8 cellular contexts compared by ENCODE assay signal in the genomic region with DNA sequence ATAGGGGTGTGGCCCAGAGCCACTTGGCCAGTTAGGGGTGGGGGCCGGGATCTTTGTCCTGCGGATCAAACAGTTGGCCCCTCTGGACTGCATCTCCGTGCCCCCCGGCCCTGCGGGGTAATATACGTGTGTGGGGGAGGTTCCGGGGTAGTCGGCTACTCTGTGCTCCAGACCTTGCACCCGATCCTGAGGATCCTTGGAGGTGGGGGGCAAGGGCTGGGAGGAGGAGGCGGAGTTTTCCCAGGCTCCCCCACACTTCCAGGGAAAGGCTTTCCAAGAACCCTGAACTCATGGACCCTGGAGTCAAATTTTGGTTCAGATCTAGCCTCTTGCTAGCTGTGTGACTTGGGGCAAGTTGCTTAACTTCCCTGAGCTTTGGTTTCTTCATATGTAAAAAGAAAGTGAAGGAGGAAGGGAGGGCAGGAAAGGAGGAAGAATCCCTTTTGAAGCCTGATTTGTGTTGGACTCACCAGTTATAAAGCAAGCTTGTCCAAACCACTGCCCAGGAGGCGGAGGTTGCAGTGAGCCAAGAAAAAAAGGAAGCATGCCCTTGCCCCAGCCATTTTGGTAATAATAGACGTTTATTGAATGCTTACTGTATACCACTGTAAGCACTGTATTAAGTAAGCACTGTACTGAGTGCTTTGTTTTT. TPM values are rescaled to one million over a fixed set of nuclear protein-coding genes. Genes with fewer than 3 reads are reported as not detected.
DNase-seq lines count a peak whose midpoint lies in the region; ATAC-seq, FAIRE-seq and TF ChIP-seq lines count a peak whose summit lies in the region.

No MANE protein-coding gene starts in this region.

- H3K4me1 ChIP-seq in breast epithelium (no peaks in the 10 kb centered on the region), HepG2 (ENCODE audit: insufficient read depth, low read length) (peaks cover 9% of the 10 kb centered on the region), tibial nerve (peaks cover 0 to 15% (median 7%) of the 10 kb centered on the region in 4 donors)

- H3K9me3 ChIP-seq in breast epithelium (no peaks in the 10 kb centered on the region), HepG2 (ENCODE audit: low read length) (no peaks in the 10 kb centered on the region), tibial nerve (no peaks in the 10 kb centered on the region)

- no peak for TF ChIP-seq RAD21 in HepG2 (CRISPR knock-in tag; IDR thresholded peaks at IDR 0.05)

- intact Hi-C loops in breast epithelium (cut with DNase I; ENCODE audit: low total_unique reads), result no loop called here
- intact Hi-C loops in HepG2 (cut with micrococcal nuclease; ENCODE audit: unreplicated experiment), result no loop called here

- no peak for TF ChIP-seq POLR2A in breast epithelium (IDR thresholded peaks at IDR 0.05)
- TF ChIP-seq POLR2A in HepG2 (IDR thresholded peaks at IDR 0.05; ENCODE audit: insufficient read depth in 1 of 2, low read depth in 2 of 2, low read length in 2 of 2), result no peak
- no peak for TF ChIP-seq POLR2A in tibial nerve (IDR thresholded peaks at IDR 0.05)

- no peak for TF ChIP-seq EP300 in HepG2 (IDR thresholded peaks at IDR 0.05; ENCODE audit: low read depth in 2 of 2, low read length in 2 of 2)
- TF ChIP-seq EP300 in HepG2 (CRISPR knock-in tag; IDR thresholded peaks at IDR 0.05; ENCODE audit: borderline replicate concordance), result no peak
- TF ChIP-seq EP300 in tibial nerve (IDR thresholded peaks at IDR 0.05), result no peak

- H2AFZ ChIP-seq in HepG2 (ENCODE audit: low read length), result no peak overlapping the region

- TF ChIP-seq CTCF in breast epithelium (IDR thresholded peaks at IDR 0.05), result no peak
- TF ChIP-seq CTCF in HepG2 (CRISPR knock-in tag; IDR thresholded peaks at IDR 0.05), result no peak
- no peak for TF ChIP-seq CTCF in tibial nerve (IDR thresholded peaks at IDR 0.05)

- H3K4me2 ChIP-seq in HepG2 (ENCODE audit: low read depth, low read length), result peak overlapping the region; percentile 85

- 30% methylated on average over 4 of the region's 12 CpGs for WGBS in HepG2 (ENCODE audit: low lambda C conversion rate)
- WGBS in tibial nerve, 2 donors, result 8% methylated on average over 10 to 11 of the region's 12 CpGs

- H3K27me3 ChIP-seq in breast epithelium (no peaks in the 10 kb centered on the region), HepG2 (ENCODE audit: control insufficient read depth in 1 of 2, insufficient read depth in 2 of 2, low read length in 2 of 2) (no peaks in the 10 kb centered on the region), tibial nerve (no peaks in the 10 kb centered on the region)

- DNase-seq in GF-D8 (lab: John Stamatoyannopoulos, UW) (peak; percentile 55), MV-4-11 (lab: John Stamatoyannopoulos, UW) (peak; percentile 98), breast epithelium (ENCODE audit: low spot score in 2 of 2) (no peak), HepG2 (ENCODE audit: low spot score) (no peak), tibial nerve (ENCODE audit: low spot score in 2 of 2) (no peak), NCI-H510A (lab: John Stamatoyannopoulos, UW) (no peak)
- DNase-seq in activated effector memory CD4-positive, alpha-beta T cell treated with Interleukin-2 at 50 U/mL for 16 hours, result no peak

- H3K79me2 ChIP-seq in HepG2 (ENCODE audit: insufficient read depth, low read length), result peaks cover 8% of the 10 kb centered on the region

- POLR2A ChIA-PET in HepG2 (lab: Yijun Ruan, JAX), result interaction anchor here (1.0 to 2.9 kb wide), 7 partner anchors 11 to 214 kb away, joined by 3 to 23 read pairs (median 6); a partner anchor contains a TSS

- TSS peak; percentile 67 for BruUV-seq in HepG2 (replicated peaks; lab: Mats Ljungman, UMichigan)

- CTCF ChIA-PET in HepG2 (lab: Yijun Ruan, JAX; ENCODE audit: low intra/inter-chr PET ratio, low total read pairs), result no interaction called here

- H3K4me3 ChIP-seq in breast epithelium, result peak overlapping the region; percentile 89 to 97 (median 94)
- H3K4me3 ChIP-seq in HepG2 (replicated peaks in 1 of 3; ENCODE audit: insufficient read depth in 1 of 3, low read depth in 2 of 3, low read length in 3 of 3), result peak overlapping the region; percentile 68 to 85 (median 82)
- peak overlapping the region; percentile 86 to 94 (median 89) for H3K4me3 ChIP-seq in tibial nerve

- in situ Hi-C loops in HepG2 (cut with HindIII; ENCODE audit: extremely low pct_ligation_motif_present, low pct_unique_long_range_greater_than_20kb), result no loop called here

- H4K20me1 ChIP-seq in HepG2 (ENCODE audit: insufficient read depth, low read length), result no peaks in the 10 kb centered on the region

- peak overlapping the region; percentile 85 for H3K9ac ChIP-seq in HepG2 (ENCODE audit: insufficient read depth, low read depth, low read length)

- no peaks in the 10 kb centered on the region for H3K36me3 ChIP-seq in breast epithelium
- H3K36me3 ChIP-seq in HepG2 (replicated peaks in 1 of 2; ENCODE audit: control insufficient read depth in 1 of 2, insufficient read depth in 2 of 2, low read length in 2 of 2), result peaks cover 9 to 13% of the 10 kb centered on the region in 2 experiments
- H3K36me3 ChIP-seq in tibial nerve, result peaks cover 0 to 37% (median 0%) of the 10 kb centered on the region in 3 donors

- FAIRE-seq in HepG2 (lab: Jason Lieb, UNC), result peak; percentile 46

- peak; percentile 44; the same call in 2 of the 3 replicates for ATAC-seq in HepG2
- no peak for ATAC-seq in GM18868 (IDR thresholded peaks at IDR 0.05; ENCODE audit: unreplicated experiment)

- H3K27ac ChIP-seq in breast epithelium, result peak overlapping the region; percentile 59 to 89
- H3K27ac ChIP-seq in HepG2 (ENCODE audit: extremely low read length, insufficient read depth, low read length), result peak overlapping the region; percentile 91
- peak overlapping the region; percentile 76 to 89 (median 84) for H3K27ac ChIP-seq in tibial nerve

RNA-seq across cellular contexts. Expression of a gene that starts 0.7 kb away (rescaled TPM):
- 10 to 100 TPM; 29.0 to 34.4 (median 33.8) TPM for total RNA-seq in breast epithelium
- total RNA-seq in HepG2 (2016; rRNA removed; fragmentation: Illumina TruSeq; extraction: Trizol), result 23.6 and 35.2 TPM in 2 replicates
- total RNA-seq in HepG2 (2016; cell fraction: cytosol; rRNA removed; fragmentation: Illumina TruSeq; extraction: Trizol; ENCODE audit: low read depth), result 52.3 and 57.6 TPM in 2 replicates
- 21.8 and 38.2 TPM in 2 replicates for total RNA-seq in HepG2 (2016; cell fraction: insoluble cytoplasmic fraction; rRNA removed; fragmentation: Illumina TruSeq; extraction: Trizol)
- 42.3 and 49.9 TPM in 2 replicates for total RNA-seq in HepG2 (2016; cell fraction: membrane; rRNA removed; fragmentation: Illumina TruSeq; extraction: Trizol)
- total RNA-seq in HepG2 (2016; cell fraction: nucleus; rRNA removed; fragmentation: Illumina TruSeq; extraction: Trizol), result 27.2 and 31.9 TPM in 2 replicates
- 23.0 and 31.1 TPM in 2 replicates for polyA plus RNA-seq in HepG2 (2011; rRNA removed)
- 11.2 and 20.9 TPM in 2 replicates for polyA plus RNA-seq in HepG2 (2011; cell fraction: cytosol; rRNA removed)
- polyA plus RNA-seq in HepG2 (2011; cell fraction: nucleus; rRNA removed), result 166 and 217 TPM in 2 replicates
- 9.1 and 20.3 TPM in 2 replicates for polyA plus RNA-seq in HepG2 (2012)
- polyA plus RNA-seq in HepG2 (2016; cell fraction: cytosol; fragmentation: Illumina TruSeq; extraction: Trizol; ENCODE audit: low read depth), result 34.0 and 38.2 TPM in 2 replicates
- 17.3 and 17.8 TPM in 2 replicates for polyA plus RNA-seq in HepG2 (2016; cell fraction: insoluble cytoplasmic fraction; fragmentation: Illumina TruSeq; extraction: Trizol; ENCODE audit: low read depth)
- polyA plus RNA-seq in HepG2 (2016; cell fraction: membrane; fragmentation: Illumina TruSeq; extraction: Trizol; ENCODE audit: low read depth), result 27.7 and 34.3 TPM in 2 replicates
- polyA plus RNA-seq in HepG2 (2016; cell fraction: nucleus; fragmentation: Illumina TruSeq; extraction: Trizol; ENCODE audit: insufficient read depth, low read depth), result 63.8 and 70.7 TPM in 2 replicates
- 17.1 and 28.4 TPM in 2 replicates for polyA minus RNA-seq in HepG2 (2011; rRNA and poly(A)+ RNA removed; ENCODE audit: low replicate concordance)
- 6.1 and 8.6 TPM in 2 replicates for polyA minus RNA-seq in HepG2 (2011; cell fraction: cytosol; rRNA and poly(A)+ RNA removed)
- polyA minus RNA-seq in HepG2 (2011; cell fraction: nucleus; rRNA and poly(A)+ RNA removed), result 11.1 and 14.7 TPM in 2 replicates
- 10 to 100 TPM; 53.3 to 95.4 (median 67.1) TPM for total RNA-seq in tibial nerve

RNA-seq across cellular contexts. Expression of a gene that starts 39.7 kb away (rescaled TPM):
- total RNA-seq in breast epithelium, result 10 to 100 TPM; 51.4 to 64.9 (median 62.1) TPM
- total RNA-seq in HepG2 (2016; rRNA removed; fragmentation: Illumina TruSeq; extraction: Trizol), result 60.9 and 76.3 TPM in 2 replicates
- total RNA-seq in HepG2 (2016; cell fraction: cytosol; rRNA removed; fragmentation: Illumina TruSeq; extraction: Trizol; ENCODE audit: low read depth), result 7.7 and 8.0 TPM in 2 replicates
- 61.5 and 70.2 TPM in 2 replicates for total RNA-seq in HepG2 (2016; cell fraction: insoluble cytoplasmic fraction; rRNA removed; fragmentation: Illumina TruSeq; extraction: Trizol)
- total RNA-seq in HepG2 (2016; cell fraction: membrane; rRNA removed; fragmentation: Illumina TruSeq; extraction: Trizol), result 31.8 and 32.8 TPM in 2 replicates
- total RNA-seq in HepG2 (2016; cell fraction: nucleus; rRNA removed; fragmentation: Illumina TruSeq; extraction: Trizol), result 38.7 and 39.7 TPM in 2 replicates
- polyA plus RNA-seq in HepG2 (2011; rRNA removed), result 38.7 and 41.0 TPM in 2 replicates
- 31.7 and 32.9 TPM in 2 replicates for polyA plus RNA-seq in HepG2 (2011; cell fraction: cytosol; rRNA removed)
- polyA plus RNA-seq in HepG2 (2011; cell fraction: nucleus; rRNA removed), result 49.1 and 52.9 TPM in 2 replicates
- polyA plus RNA-seq in HepG2 (2012), result 42.4 and 55.4 TPM in 2 replicates
- 4.0 and 4.2 TPM in 2 replicates for polyA plus RNA-seq in HepG2 (2016; cell fraction: cytosol; fragmentation: Illumina TruSeq; extraction: Trizol; ENCODE audit: low read depth)
- 52.2 and 60.5 TPM in 2 replicates for polyA plus RNA-seq in HepG2 (2016; cell fraction: insoluble cytoplasmic fraction; fragmentation: Illumina TruSeq; extraction: Trizol; ENCODE audit: low read depth)
- polyA plus RNA-seq in HepG2 (2016; cell fraction: membrane; fragmentation: Illumina TruSeq; extraction: Trizol; ENCODE audit: low read depth), result 14.0 and 14.3 TPM in 2 replicates
- 45.1 and 48.2 TPM in 2 replicates for polyA plus RNA-seq in HepG2 (2016; cell fraction: nucleus; fragmentation: Illumina TruSeq; extraction: Trizol; ENCODE audit: insufficient read depth, low read depth)
- 83.9 and 88.4 TPM in 2 replicates for polyA minus RNA-seq in HepG2 (2011; rRNA and poly(A)+ RNA removed; ENCODE audit: low replicate concordance)
- 26.6 and 33.4 TPM in 2 replicates for polyA minus RNA-seq in HepG2 (2011; cell fraction: cytosol; rRNA and poly(A)+ RNA removed)
- polyA minus RNA-seq in HepG2 (2011; cell fraction: nucleus; rRNA and poly(A)+ RNA removed), result 22.5 and 40.8 TPM in 2 replicates
- total RNA-seq in tibial nerve, result 10 to 100 TPM; 53.8 to 71.6 (median 58.7) TPM

RNA-seq across cellular contexts. Expression of a gene that starts 43.1 kb away (rescaled TPM):
- total RNA-seq in breast epithelium (1 to 10 TPM in 2 of 3 donors, under 1 TPM in 1; 0.88 to 2.3 (median 1.6) TPM), HepG2 (2016; rRNA removed; fragmentation: Illumina TruSeq; extraction: Trizol) (not detected in 2 replicates), tibial nerve (1 to 10 TPM in 2 of 4 donors, under 1 TPM in 1, not detected in 1; 0.84 to 4.9 (median 1.8) TPM)
- total RNA-seq in HepG2 (2016; cell fraction: cytosol; rRNA removed; fragmentation: Illumina TruSeq; extraction: Trizol; ENCODE audit: low read depth), result not detected in 2 replicates
- not detected in 2 replicates for total RNA-seq in HepG2 (2016; cell fraction: insoluble cytoplasmic fraction; rRNA removed; fragmentation: Illumina TruSeq; extraction: Trizol)
- total RNA-seq in HepG2 (2016; cell fraction: membrane; rRNA removed; fragmentation: Illumina TruSeq; extraction: Trizol), result not detected in 2 replicates
- total RNA-seq in HepG2 (2016; cell fraction: nucleus; rRNA removed; fragmentation: Illumina TruSeq; extraction: Trizol), result not detected in 2 replicates
- polyA plus RNA-seq in HepG2 (2011; rRNA removed), result not detected in 2 replicates
- polyA plus RNA-seq in HepG2 (2011; cell fraction: cytosol; rRNA removed), result not detected in 2 replicates
- not detected in 2 replicates for polyA plus RNA-seq in HepG2 (2011; cell fraction: nucleus; rRNA removed)
- polyA plus RNA-seq in HepG2 (2012), result not detected in 2 replicates
- not detected in 2 replicates for polyA plus RNA-seq in HepG2 (2016; cell fraction: cytosol; fragmentation: Illumina TruSeq; extraction: Trizol; ENCODE audit: low read depth)
- polyA plus RNA-seq in HepG2 (2016; cell fraction: insoluble cytoplasmic fraction; fragmentation: Illumina TruSeq; extraction: Trizol; ENCODE audit: low read depth), result not detected in 2 replicates
- not detected in 2 replicates for polyA plus RNA-seq in HepG2 (2016; cell fraction: membrane; fragmentation: Illumina TruSeq; extraction: Trizol; ENCODE audit: low read depth)
- not detected in 2 replicates for polyA plus RNA-seq in HepG2 (2016; cell fraction: nucleus; fragmentation: Illumina TruSeq; extraction: Trizol; ENCODE audit: insufficient read depth, low read depth)
- polyA minus RNA-seq in HepG2 (2011; rRNA and poly(A)+ RNA removed; ENCODE audit: low replicate concordance), result 0.30 TPM in 1 of 2 replicates, not detected in the other
- not detected in 2 replicates for polyA minus RNA-seq in HepG2 (2011; cell fraction: cytosol; rRNA and poly(A)+ RNA removed)
- polyA minus RNA-seq in HepG2 (2011; cell fraction: nucleus; rRNA and poly(A)+ RNA removed), result not detected in 2 replicates

Comparison
In these comparisons a context has a peak if more than half of its experiments do, and no peak if none do; other contexts are left out.
1. DNase-seq: peak in GF-D8 (single experiment) and MV-4-11 (single experiment); none in breast epithelium (0 of 2), HepG2 (single experiment), tibial nerve (0 of 2), NCI-H510A (single experiment) and activated effector memory CD4-positive, alpha-beta T cell treated with Interleukin-2 at 50 U/mL for 16 hours (single experiment).
2. Peak in every context shown above with its lines, with median percentiles within 50 percentile points of each other: H3K27ac ChIP-seq and H3K4me3 ChIP-seq.